ENCODE assay signal across 15 cellular contexts in the genomic region with DNA sequence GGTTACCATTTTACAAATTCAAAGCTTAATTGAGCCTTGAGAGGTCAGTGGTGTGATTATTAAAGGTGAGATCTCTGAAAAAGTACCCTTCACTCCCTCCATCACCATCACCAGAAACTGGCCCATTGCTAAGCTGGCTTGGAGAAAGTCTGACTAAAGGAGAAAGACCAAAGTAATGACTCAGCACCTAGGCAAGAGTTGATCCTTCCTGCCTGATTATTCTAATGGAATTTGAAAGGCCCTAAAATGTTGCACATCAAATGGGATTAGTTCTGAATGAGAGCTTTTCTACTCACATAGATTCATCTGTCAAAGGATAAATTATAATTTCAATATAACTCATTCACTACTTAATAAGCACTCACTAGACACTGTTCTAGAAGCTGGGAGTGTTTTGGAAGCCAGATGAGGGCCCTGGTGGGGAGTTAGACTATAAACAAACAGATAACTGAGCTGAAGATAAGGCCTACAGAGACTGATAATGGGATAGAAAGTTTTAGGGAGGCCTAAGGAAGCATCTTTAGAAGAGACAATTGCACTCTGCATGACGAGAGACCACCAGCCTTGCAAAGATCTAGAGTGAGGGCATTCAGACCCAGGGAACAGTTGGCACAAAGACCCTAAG.
A peak's percentile ranks its signal among the peaks of the same experiment; 100 is the strongest.
DNase-seq lines count a peak whose midpoint lies in the region; ATAC-seq and TF ChIP-seq lines count a peak whose summit lies in the region.
"Had no signal": no experiment of that assay in that cellular context is flagged by ENCODE, and none has a peak within 500 bp of the region (broad histone marks: within the 10 kb centered on the region; RNA-seq: fewer than 3 reads in every experiment).

No MANE protein-coding gene starts in this region.

- H3K27ac ChIP-seq in RWPE2 (ENCODE audit: poor library complexity, severe bottlenecking) (no peak overlapping the region), spleen (peak overlapping the region in 6 of 8 donors; percentile 4 to 74 (median 48))
- H3K27ac ChIP-seq: parathyroid adenoma, RWPE1 had no signal

- no peaks in the 10 kb centered on the region for H3K9me3 ChIP-seq in RWPE2 (ENCODE audit: severe bottlenecking)
- no peaks in the 10 kb centered on the region for H3K9me3 ChIP-seq in spleen

- no peak for TF ChIP-seq POLR2A in spleen (IDR thresholded peaks at IDR 0.05)

- intact Hi-C loops in spleen (cut with DNase I; ENCODE audit: low total_unique reads) = loop anchor here (10.0 kb wide), 1 partner anchor 596 kb away; no protein-coding TSS in a partner anchor

- TF ChIP-seq CTCF in RWPE2 (IDR thresholded peaks at IDR 0.05; ENCODE audit: poor library complexity, severe bottlenecking) (no peak), fibroblast of the aortic adventitia (IDR thresholded peaks at IDR 0.05; ENCODE audit: insufficient read depth, low read length) (no peak), spleen (IDR thresholded peaks at IDR 0.05 in 8 of 11, conservative IDR thresholded peaks at IDR 0.05 in 3 of 11) (no peak), GM20000 (IDR thresholded peaks at IDR 0.05; ENCODE audit: extremely low read depth, missing control alignments) (no peak)

- ATAC-seq in RWPE2 (ENCODE audit: low read depth) = peak; percentile 42; the same call in 1 of the 3 replicates
- no peak for ATAC-seq in GM19395 (IDR thresholded peaks at IDR 0.05; ENCODE audit: unreplicated experiment)

- H3K4me1 ChIP-seq in RWPE2 (ENCODE audit: insufficient read depth, poor library complexity, severe bottlenecking) (peaks cover 16% of the 10 kb centered on the region), spleen (peaks cover 0 to 36% (median 20%) of the 10 kb centered on the region in 6 donors)
- H3K4me1 ChIP-seq: parathyroid adenoma had no signal

- H3K36me3 ChIP-seq in RWPE2 (ENCODE audit: low read depth) = no peaks in the 10 kb centered on the region
- H3K36me3 ChIP-seq in spleen = peaks cover 4 to 100% (median 46%) of the 10 kb centered on the region in 6 donors

- 90 to 96% (median 93%) methylated on average over 1 of the region's 1 CpG for WGBS in spleen, 5 donors

- peak; percentile 6 for DNase-seq in H4 (ENCODE audit: low spot score)
- DNase-seq in RWPE2 (ENCODE audit: low spot score) = no peak
- peak; percentile 72 for DNase-seq in fibroblast of the aortic adventitia (ENCODE audit: low read depth)
- DNase-seq in spleen = no peak
- DNase-seq in GM20000 (ENCODE audit: low spot score) = no peak
- no peak for DNase-seq in COR-L47 (lab: John Stamatoyannopoulos, UW)
- no peak for DNase-seq in epidermal melanocyte (ENCODE audit: insufficient read length, low spot score)
- DNase-seq: activated B cell treated with CpG ODN at 0.5 μM for 24 hours; activated gamma-delta T cell; effector CD4-positive, alpha-beta T cell; GF-D8; NCI-H2081 had no signal

- H3K4me3 ChIP-seq in RWPE2 (ENCODE audit: severe bottlenecking) (no peak overlapping the region), fibroblast of the aortic adventitia (ENCODE audit: low read depth, low read length) (no peak overlapping the region), spleen (no peak overlapping the region)

- no peaks in the 10 kb centered on the region for H3K27me3 ChIP-seq in RWPE2 (ENCODE audit: insufficient read depth, poor library complexity, severe bottlenecking)
- no peaks in the 10 kb centered on the region for H3K27me3 ChIP-seq in spleen (replicated peaks in 1 of 7)

Comparison
In these comparisons a context has a peak if more than half of its experiments do, and no peak if none do; other contexts are left out.
1. DNase-seq: peak in H4 (single experiment) and fibroblast of the aortic adventitia (single experiment); none in RWPE2 (single experiment), spleen (single experiment), GM20000 (single experiment), COR-L47 (single experiment) and epidermal melanocyte (single experiment).